ENCODE assay signal across 14 cellular contexts in the genomic region with DNA sequence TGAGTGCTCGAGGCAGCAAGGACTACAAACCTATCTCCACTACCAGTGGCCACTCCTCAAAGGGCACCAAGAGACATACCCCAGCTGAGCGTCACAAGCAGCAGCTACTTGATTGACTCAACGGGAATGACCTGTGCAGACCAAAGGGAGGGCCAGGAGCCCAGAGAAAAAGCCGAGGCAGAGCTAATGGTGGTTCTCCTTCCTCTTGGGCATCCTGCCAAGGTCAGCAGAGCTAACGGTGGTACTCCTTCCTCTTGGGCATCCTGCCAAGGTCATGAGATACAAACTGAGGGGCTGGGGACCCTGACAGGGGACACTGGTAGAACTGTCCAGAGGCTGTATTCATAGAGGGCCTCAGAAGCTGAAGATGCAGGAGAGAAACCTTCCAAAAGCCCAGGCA.
A peak's percentile ranks its signal among the peaks of the same experiment; 100 is the strongest.
DNase-seq lines count a peak whose midpoint lies in the region; ATAC-seq, FAIRE-seq and TF ChIP-seq lines count a peak whose summit lies in the region.
"Had no signal": no experiment of that assay in that cellular context is flagged by ENCODE, and none has a peak within 500 bp of the region (broad histone marks: within the 10 kb centered on the region; RNA-seq: fewer than 3 reads in every experiment).

No MANE protein-coding gene starts in this region.

- no peaks in the 10 kb centered on the region for H3K9me3 Mint-ChIP-seq in naive thymus-derived CD8-positive, alpha-beta T cell

- ATAC-seq in HepG2 (no peak), HG03196 (IDR thresholded peaks at IDR 0.05; ENCODE audit: unreplicated experiment) (no peak)
- no peak for ATAC-seq in naive thymus-derived CD8-positive, alpha-beta T cell
- ATAC-seq in stimulated activated naive CD8-positive, alpha-beta T cell treated with anti-CD3 and anti-CD28 coated beads, Interleukin-15, Interleukin-2, amounts not matched to agents 100 U/mL and 50 U/mL, for 24 hours: no peak
- ATAC-seq: gastroesophageal sphincter had no signal

- H3K27ac ChIP-seq in liver (ENCODE audit: low read depth in 1 of 2, low read length in 2 of 2): peak overlapping the region; percentile 0 to 32
- no peak overlapping the region for H3K27ac ChIP-seq in HepG2 (ENCODE audit: extremely low read length, insufficient read depth, low read length)
- H3K27ac ChIP-seq in caudate nucleus (ENCODE audit: low read depth, low read length): peak overlapping the region; percentile 83
- H3K27ac ChIP-seq in vagina: peak overlapping the region; percentile 48

- H3K9ac ChIP-seq in liver (ENCODE audit: low read depth in 1 of 2, low read length in 2 of 2) (no peak overlapping the region), HepG2 (ENCODE audit: insufficient read depth, low read depth, low read length) (no peak overlapping the region)

- in situ Hi-C loops in HepG2 (cut with HindIII; ENCODE audit: extremely low pct_ligation_motif_present, low pct_unique_long_range_greater_than_20kb): no loop called here

- DNase-seq in HepG2 (ENCODE audit: low spot score) (no peak), caudate nucleus (lab: John Stamatoyannopoulos, UW) (no peak), vagina (ENCODE audit: extremely low spot score in 2 of 2) (no peak), middle frontal gyrus (ENCODE audit: extremely low spot score, low spot score) (no peak)
- DNase-seq in naive thymus-derived CD8-positive, alpha-beta T cell: no peak
- DNase-seq in stimulated activated naive CD8-positive, alpha-beta T cell treated with anti-CD3 and anti-CD28 coated beads, Interleukin-15, Interleukin-2, amounts not matched to agents 100 U/mL and 50 U/mL, for 24 hours: no peak
- DNase-seq: activated CD8-positive, alpha-beta memory T cell treated with anti-CD3 and anti-CD28 coated beads, Interleukin-2, amount 50 U/mL, for 4 hours; amniotic stem cell; H7; NCI-H510A treated with DMSO at 0.1 percent for 48 hours; stimulated activated CD4-positive, alpha-beta T cell treated with anti-CD3 and anti-CD28 coated beads, Interleukin-12 subunit alpha, Interleukin-12 subunit beta, amount 100 ng/mL, for 4 hours had no signal

- no peak for FAIRE-seq in HepG2 (lab: Jason Lieb, UNC)

- 57% methylated on average over 5 of the region's 5 CpGs for WGBS in liver
- WGBS in HepG2 (ENCODE audit: low lambda C conversion rate): 100% methylated on average over 4 of the region's 5 CpGs

- POLR2A ChIA-PET in HepG2 (lab: Yijun Ruan, JAX): no interaction called here
- POLR2A ChIA-PET in naive thymus-derived CD8-positive, alpha-beta T cell (lab: Charles Lee): interaction anchor here (0.5 to 6.7 kb wide), 8 partner anchors 10 to 96 kb away, joined by 3 to 48 read pairs (median 5); no protein-coding TSS in a partner anchor

- H3K4me3 ChIP-seq in liver (ENCODE audit: low read depth in 1 of 3, low read length in 3 of 3): no peak overlapping the region
- H3K4me3 ChIP-seq in HepG2 (replicated peaks in 1 of 3; ENCODE audit: insufficient read depth in 1 of 3, low read depth in 2 of 3, low read length in 3 of 3): no peak overlapping the region
- no peak overlapping the region for H3K4me3 ChIP-seq in vagina
- H3K4me3 ChIP-seq: gastroesophageal sphincter had no signal

- TF ChIP-seq EP300 in HepG2 (IDR thresholded peaks at IDR 0.05; ENCODE audit: low read depth in 2 of 2, low read length in 2 of 2): no peak
- no peak for TF ChIP-seq EP300 in HepG2 (CRISPR knock-in tag; IDR thresholded peaks at IDR 0.05; ENCODE audit: borderline replicate concordance)

- intact Hi-C loops in HepG2 (cut with micrococcal nuclease; ENCODE audit: unreplicated experiment): no loop called here
- intact Hi-C loops in vagina (cut with DNase I): no loop called here

- no peak overlapping the region for H3K4me2 ChIP-seq in HepG2 (ENCODE audit: low read depth, low read length)

- peaks cover 45 to 93% (median 79%) of the 10 kb centered on the region in 4 donors for H3K4me1 Mint-ChIP-seq in naive thymus-derived CD8-positive, alpha-beta T cell

- H3K36me3 Mint-ChIP-seq in naive thymus-derived CD8-positive, alpha-beta T cell: peaks cover 0 to 14% (median 14%) of the 10 kb centered on the region in 3 donors

- H3K27me3 ChIP-seq in liver (ENCODE audit: control insufficient read depth in 4 of 4, insufficient read depth in 4 of 4, low read length in 3 of 4) (no peaks in the 10 kb centered on the region), HepG2 (ENCODE audit: control insufficient read depth in 1 of 2, insufficient read depth in 2 of 2, low read length in 2 of 2) (no peaks in the 10 kb centered on the region), vagina (no peaks in the 10 kb centered on the region)
- H3K27me3 ChIP-seq: gastroesophageal sphincter had no signal

- H3K4me1 ChIP-seq in liver (ENCODE audit: control insufficient read depth in 4 of 4, insufficient read depth in 4 of 4, low read length in 3 of 4): peaks cover 3 to 11% (median 6%) of the 10 kb centered on the region in 4 donors
- no peaks in the 10 kb centered on the region for H3K4me1 ChIP-seq in HepG2 (ENCODE audit: insufficient read depth, low read length)
- H3K4me1 ChIP-seq in vagina: peaks cover 73% of the 10 kb centered on the region

- TF ChIP-seq POLR2A in HepG2 (IDR thresholded peaks at IDR 0.05; ENCODE audit: insufficient read depth in 1 of 2, low read depth in 2 of 2, low read length in 2 of 2) (no peak), vagina (IDR thresholded peaks at IDR 0.05) (no peak)

- CTCF ChIA-PET in HepG2 (lab: Yijun Ruan, JAX; ENCODE audit: low intra/inter-chr PET ratio, low total read pairs): no interaction called here

- peak overlapping the region in 9 of 10 donors; percentile 34 to 72 (median 58) for H3K4me3 Mint-ChIP-seq in naive thymus-derived CD8-positive, alpha-beta T cell

- H3K27ac Mint-ChIP-seq in naive thymus-derived CD8-positive, alpha-beta T cell: peak overlapping the region in 9 of 10 donors; percentile 36 to 88 (median 78)

- no peak overlapping the region for H2AFZ ChIP-seq in HepG2 (ENCODE audit: low read length)

- no peaks in the 10 kb centered on the region for H3K27me3 Mint-ChIP-seq in naive thymus-derived CD8-positive, alpha-beta T cell

- BruUV-seq in HepG2 (replicated peaks; lab: Mats Ljungman, UMichigan): no TSS peak

- H3K79me2 ChIP-seq in HepG2 (ENCODE audit: insufficient read depth, low read length): peaks cover 2% of the 10 kb centered on the region

- H4K20me1 ChIP-seq in HepG2 (ENCODE audit: insufficient read depth, low read length): no peaks in the 10 kb centered on the region

- no peaks in the 10 kb centered on the region for H3K9me3 ChIP-seq in liver (ENCODE audit: control insufficient read depth in 4 of 4, low read length in 3 of 4)
- no peaks in the 10 kb centered on the region for H3K9me3 ChIP-seq in HepG2 (ENCODE audit: low read length)
- no peaks in the 10 kb centered on the region for H3K9me3 ChIP-seq in vagina
- H3K9me3 ChIP-seq: gastroesophageal sphincter had no signal

- H3K36me3 ChIP-seq in liver (ENCODE audit: control insufficient read depth in 4 of 4, insufficient read depth in 3 of 4, low read depth in 1 of 4, low read length in 3 of 4) (peaks cover 0 to 7% (median under 1%) of the 10 kb centered on the region in 4 donors), HepG2 (replicated peaks in 1 of 2; ENCODE audit: control insufficient read depth in 1 of 2, insufficient read depth in 2 of 2, low read length in 2 of 2) (peaks cover 22 to 47% of the 10 kb centered on the region in 2 experiments), vagina (peaks cover 0 to 23% of the 10 kb centered on the region in 2 donors)

- TF ChIP-seq CTCF in liver (IDR thresholded peaks at IDR 0.05; ENCODE audit: low read depth, low read length, missing input control): no peak
- no peak for TF ChIP-seq CTCF in HepG2 (CRISPR knock-in tag; IDR thresholded peaks at IDR 0.05)
- TF ChIP-seq CTCF in vagina (IDR thresholded peaks at IDR 0.05): no peak

- TF ChIP-seq RAD21 in liver (IDR thresholded peaks at IDR 0.05) (no peak), HepG2 (CRISPR knock-in tag; IDR thresholded peaks at IDR 0.05) (no peak)

TF ChIP-seq in liver, 16 proteins besides CTCF, POLR2A, EP300 and RAD21 (continues in another document):
- no peak for TF ChIP-seq FOXA2 (IDR thresholded peaks at IDR 0.05)
- no peak for TF ChIP-seq HNF4A (conservative IDR thresholded peaks at IDR 0.05)

TF ChIP-seq in HepG2, 621 proteins besides CTCF, POLR2A, EP300 and RAD21 (continues in another document):
- TF ChIP-seq JUN (CRISPR knock-in tag; IDR thresholded peaks at IDR 0.05) (no peak), TP53 (CRISPR knock-in tag; conservative IDR thresholded peaks at IDR 0.05) (no peak), NFE2 (CRISPR knock-in tag; IDR thresholded peaks at IDR 0.05) (no peak), ZNF282 (IDR thresholded peaks at IDR 0.05; ENCODE audit: partially characterized antibody) (no peak)
- TF ChIP-seq, protein P1, sequence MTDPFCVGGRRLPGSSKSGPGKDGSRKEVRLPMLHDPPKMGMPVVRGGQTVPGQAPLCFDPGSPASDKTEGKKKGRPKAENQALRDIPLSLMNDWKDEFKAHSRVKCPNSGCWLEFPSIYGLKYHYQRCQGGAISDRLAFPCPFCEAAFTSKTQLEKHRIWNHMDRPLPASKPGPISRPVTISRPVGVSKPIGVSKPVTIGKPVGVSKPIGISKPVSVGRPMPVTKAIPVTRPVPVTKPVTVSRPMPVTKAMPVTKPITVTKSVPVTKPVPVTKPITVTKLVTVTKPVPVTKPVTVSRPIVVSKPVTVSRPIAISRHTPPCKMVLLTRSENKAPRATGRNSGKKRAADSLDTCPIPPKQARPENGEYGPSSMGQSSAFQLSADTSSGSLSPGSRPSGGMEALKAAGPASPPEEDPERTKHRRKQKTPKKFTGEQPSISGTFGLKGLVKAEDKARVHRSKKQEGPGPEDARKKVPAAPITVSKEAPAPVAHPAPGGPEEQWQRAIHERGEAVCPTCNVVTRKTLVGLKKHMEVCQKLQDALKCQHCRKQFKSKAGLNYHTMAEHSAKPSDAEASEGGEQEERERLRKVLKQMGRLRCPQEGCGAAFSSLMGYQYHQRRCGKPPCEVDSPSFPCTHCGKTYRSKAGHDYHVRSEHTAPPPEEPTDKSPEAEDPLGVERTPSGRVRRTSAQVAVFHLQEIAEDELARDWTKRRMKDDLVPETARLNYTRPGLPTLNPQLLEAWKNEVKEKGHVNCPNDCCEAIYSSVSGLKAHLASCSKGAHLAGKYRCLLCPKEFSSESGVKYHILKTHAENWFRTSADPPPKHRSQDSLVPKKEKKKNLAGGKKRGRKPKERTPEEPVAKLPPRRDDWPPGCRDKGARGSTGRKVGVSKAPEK (CRISPR knock-in tag; IDR thresholded peaks at IDR 0.05; ENCODE audit: borderline replicate concordance): no peak
- TF ChIP-seq, protein P2, sequence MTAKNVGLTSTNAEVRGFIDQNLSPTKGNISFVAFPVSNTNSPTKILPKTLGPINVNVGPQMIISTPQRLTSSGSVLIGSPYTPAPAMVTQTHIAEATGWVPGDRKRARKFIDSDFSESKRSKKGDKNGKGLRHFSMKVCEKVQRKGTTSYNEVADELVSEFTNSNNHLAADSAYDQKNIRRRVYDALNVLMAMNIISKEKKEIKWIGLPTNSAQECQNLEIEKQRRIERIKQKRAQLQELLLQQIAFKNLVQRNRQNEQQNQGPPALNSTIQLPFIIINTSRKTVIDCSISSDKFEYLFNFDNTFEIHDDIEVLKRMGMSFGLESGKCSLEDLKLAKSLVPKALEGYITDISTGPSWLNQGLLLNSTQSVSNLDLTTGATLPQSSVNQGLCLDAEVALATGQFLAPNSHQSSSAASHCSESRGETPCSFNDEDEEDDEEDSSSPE (CRISPR knock-in tag; IDR thresholded peaks at IDR 0.05): no peak
